ENCODE assay signal across 8 cellular contexts in genomic region chr6:28447512-28447906, GRCh38. TPM values are rescaled to one million over a fixed set of nuclear protein-coding genes. Genes with fewer than 3 reads are reported as not detected.
A peak's percentile ranks its signal among the peaks of the same experiment; 100 is the strongest.
DNase-seq lines count a peak whose midpoint lies in the region; ATAC-seq, FAIRE-seq and TF ChIP-seq lines count a peak whose summit lies in the region.
"Not testable (repeated sequence)": the region's sequence is repeated elsewhere in the genome, so short reads cannot be mapped to it uniquely, and the experiment has no call there.
"Had no signal": no experiment of that assay in that cellular context is flagged by ENCODE, and none has a peak within 500 bp of the region (broad histone marks: within the 10 kb centered on the region; RNA-seq: fewer than 3 reads in every experiment).

No MANE protein-coding gene starts in this region.

- in situ Hi-C loops in mammary epithelial cell (cut with MboI; ENCODE audit: low sequenced_read_pairs in 2 of 2); HepG2 (cut with HindIII; ENCODE audit: extremely low pct_ligation_motif_present, low pct_unique_long_range_greater_than_20kb): not testable (repeated sequence)

- not testable (repeated sequence) for H2BK12ac ChIP-seq in H9 (ENCODE audit: insufficient read length, low read depth, low read length)

- intact Hi-C loops in activated naive CD4-positive, alpha-beta T cell treated with anti-CD3 and anti-CD28 coated beads for 36 hours (cut with micrococcal nuclease); mammary epithelial cell (cut with micrococcal nuclease); HepG2 (cut with micrococcal nuclease; ENCODE audit: unreplicated experiment): not testable (repeated sequence)

- not testable (repeated sequence) for TF ChIP-seq EP300 in SK-N-SH (IDR thresholded peaks at IDR 0.05; ENCODE audit: borderline replicate concordance in 1 of 2, low read depth in 1 of 2, low read length in 1 of 2); HepG2 (IDR thresholded peaks at IDR 0.05; ENCODE audit: low read depth in 2 of 2, low read length in 2 of 2); HepG2 (CRISPR knock-in tag; IDR thresholded peaks at IDR 0.05; ENCODE audit: borderline replicate concordance)

- H3K9ac ChIP-seq in H9 (ENCODE audit: extremely low read depth, insufficient read length, low read length): peak overlapping the region; percentile 70
- H3K9ac ChIP-seq in SK-N-SH; mammary epithelial cell (ENCODE audit: insufficient read depth, low read length); HepG2 (ENCODE audit: insufficient read depth, low read depth, low read length): not testable (repeated sequence)

- H3K4me3 Mint-ChIP-seq in H9: peak overlapping the region; percentile 92 to 93
- H3K4me3 Mint-ChIP-seq in activated naive CD4-positive, alpha-beta T cell treated with anti-CD3 and anti-CD28 coated beads for 36 hours: peak overlapping the region; percentile 80

- H3K9me2 ChIP-seq in SK-N-SH: not testable (repeated sequence)

- dilution Hi-C loops in mammary epithelial cell (cut with HindIII; ENCODE audit: low sequenced_read_pairs): not testable (repeated sequence)

- H3K4me3 ChIP-seq in SK-N-SH (ENCODE audit: low read depth in 2 of 2, low read length in 1 of 2): peak overlapping the region; percentile 69 to 70
- peak overlapping the region; percentile 50 to 58 (median 52) for H3K4me3 ChIP-seq in mammary epithelial cell (replicated peaks in 1 of 3; ENCODE audit: insufficient read depth in 1 of 3, low read depth in 2 of 3, low read length in 3 of 3)
- H3K4me3 ChIP-seq in fibroblast of pulmonary artery (replicated peaks; ENCODE audit: low read depth, low read length): peak overlapping the region; percentile 57
- peak overlapping the region; percentile 37 to 64 (median 56); a peak in 4 of 6 replicates for H3K4me3 ChIP-seq in HepG2 (replicated peaks in 1 of 3; ENCODE audit: insufficient read depth in 1 of 3, low read depth in 2 of 3, low read length in 3 of 3)
- peak overlapping the region; percentile 70 for H3K4me3 ChIP-seq in osteoblast (ENCODE audit: insufficient read depth, low read length)

- H3K14ac ChIP-seq in H9 (ENCODE audit: insufficient read depth, low read length): not testable (repeated sequence)

- H3K27ac ChIP-seq in H9 (ENCODE audit: insufficient read length, low read depth, low read length); mammary epithelial cell (ENCODE audit: insufficient read depth, low read depth, low read length); HepG2 (ENCODE audit: extremely low read length, insufficient read depth, low read length); osteoblast (ENCODE audit: low read depth, low read length): not testable (repeated sequence)
- H3K27ac ChIP-seq in SK-N-SH (ENCODE audit: low read depth in 2 of 2, low read length in 1 of 2): peak overlapping the region in 1 of 2 experiments; percentile 82; a peak in 2 of 4 replicates

- not testable (repeated sequence) for H4K20me1 ChIP-seq in H9 (ENCODE audit: control insufficient read depth, insufficient read depth, insufficient read length); SK-N-SH (ENCODE audit: insufficient read depth); mammary epithelial cell (ENCODE audit: insufficient read depth, low read length); HepG2 (ENCODE audit: insufficient read depth, low read length); osteoblast (ENCODE audit: insufficient read depth, low read length)

- H2BK120ac ChIP-seq in H9 (ENCODE audit: low read depth, low read length, poor library complexity, severe bottlenecking): not testable (repeated sequence)

- H3K36me3 ChIP-seq in SK-N-SH (replicated peaks in 1 of 2; ENCODE audit: control insufficient read depth in 1 of 2, insufficient read depth in 2 of 2, low read length in 1 of 2); mammary epithelial cell (ENCODE audit: insufficient read depth, low read length); HepG2 (replicated peaks in 1 of 2; ENCODE audit: control insufficient read depth in 1 of 2, insufficient read depth in 2 of 2, low read length in 2 of 2); osteoblast (ENCODE audit: insufficient read depth, low read length): not testable (repeated sequence)

- not testable (repeated sequence) for H3K79me1 ChIP-seq in H9 (ENCODE audit: insufficient read depth, low read depth, low read length, poor library complexity, severe bottlenecking)

- H3K79me2 ChIP-seq in H9 (ENCODE audit: insufficient read depth, low read length); SK-N-SH (ENCODE audit: insufficient read depth); mammary epithelial cell (ENCODE audit: insufficient read depth, low read length); HepG2 (ENCODE audit: insufficient read depth, low read length); osteoblast (ENCODE audit: insufficient read depth, low read length): not testable (repeated sequence)

- not testable (repeated sequence) for H2BK5ac ChIP-seq in H9 (ENCODE audit: insufficient read length, low read length)

- POLR2A ChIA-PET in SK-N-SH (lab: Yijun Ruan, JAX): interaction anchor here (0.7 kb wide), 1 partner anchor 193 kb away, joined by 6 read pairs; no protein-coding TSS in a partner anchor
- POLR2A ChIA-PET in HepG2 (lab: Yijun Ruan, JAX): not testable (repeated sequence)

- H4K91ac ChIP-seq in H9 (ENCODE audit: insufficient read length, low read depth, low read length): not testable (repeated sequence)

- H3K9me3 ChIP-seq in H9 (ENCODE audit: control insufficient read depth, low read depth, low read length); SK-N-SH; mammary epithelial cell (replicated peaks; ENCODE audit: insufficient read depth, low read length); HepG2 (ENCODE audit: low read length); osteoblast (ENCODE audit: low read depth, low read length): not testable (repeated sequence)

- H3K9me3 Mint-ChIP-seq in H9; activated naive CD4-positive, alpha-beta T cell treated with anti-CD3 and anti-CD28 coated beads for 36 hours: not testable (repeated sequence)

- H3K4me2 ChIP-seq in H9 (ENCODE audit: insufficient read depth, insufficient read length, low read length) (peak overlapping the region; percentile 87), SK-N-SH (peak overlapping the region; percentile 75), mammary epithelial cell (ENCODE audit: insufficient read depth, low read depth, low read length) (peak overlapping the region; percentile 95), HepG2 (ENCODE audit: low read depth, low read length) (peak overlapping the region; percentile 60), osteoblast (ENCODE audit: insufficient read depth, low read length) (peak overlapping the region; percentile 75)

- H3T11ph ChIP-seq in H9 (ENCODE audit: low read length): not testable (repeated sequence)

- not testable (repeated sequence) for H3K27ac Mint-ChIP-seq in H9; activated naive CD4-positive, alpha-beta T cell treated with anti-CD3 and anti-CD28 coated beads for 36 hours

- not testable (repeated sequence) for H4K8ac ChIP-seq in H9 (replicated peaks; ENCODE audit: insufficient read length, low read depth, low read length)

- DNase-seq in H9; SK-N-SH; activated naive CD4-positive, alpha-beta T cell treated with anti-CD3 and anti-CD28 coated beads for 36 hours; mammary epithelial cell; fibroblast of pulmonary artery (ENCODE audit: low read depth); HepG2 (ENCODE audit: low spot score); osteoblast (ENCODE audit: insufficient read length, low spot score, missing footprints): not testable (repeated sequence)

- H2AK5ac ChIP-seq in H9 (ENCODE audit: insufficient read length, low read length): not testable (repeated sequence)

- FAIRE-seq in HepG2 (lab: Jason Lieb, UNC): peak; percentile 30

- H2BK15ac ChIP-seq in H9 (ENCODE audit: low read depth, low read length): not testable (repeated sequence)

- H3K23me2 ChIP-seq in H9 (ENCODE audit: insufficient read length, low read depth, low read length, poor library complexity, severe bottlenecking): not testable (repeated sequence)

- H3K27me3 ChIP-seq in H9 (ENCODE audit: insufficient read depth, low read length); SK-N-SH (ENCODE audit: insufficient read depth); mammary epithelial cell (ENCODE audit: insufficient read depth, low read length); osteoblast (ENCODE audit: insufficient read depth, low read length): not testable (repeated sequence)
- H3K27me3 ChIP-seq in HepG2 (ENCODE audit: control insufficient read depth in 1 of 2, insufficient read depth in 2 of 2, low read length in 2 of 2): peaks cover 0 to 14% of the 10 kb centered on the region in 2 experiments; a peak in 2 of 5 replicates

- H4K5ac ChIP-seq in H9 (ENCODE audit: insufficient read length, low read depth, low read length): not testable (repeated sequence)

- H3K18ac ChIP-seq in H9 (ENCODE audit: insufficient read length, low read depth, low read length): not testable (repeated sequence)

- TF ChIP-seq POLR2A in HepG2 (IDR thresholded peaks at IDR 0.05; ENCODE audit: insufficient read depth in 1 of 2, low read depth in 2 of 2, low read length in 2 of 2): not testable (repeated sequence)

- not testable (repeated sequence) for BruUV-seq in mammary epithelial cell (replicated peaks; lab: Mats Ljungman, UMichigan); HepG2 (replicated peaks; lab: Mats Ljungman, UMichigan)

- not testable (repeated sequence) for H3K36me3 Mint-ChIP-seq in H9 (ENCODE audit: insufficient read depth in 1 of 3, low read depth in 3 of 3); activated naive CD4-positive, alpha-beta T cell treated with anti-CD3 and anti-CD28 coated beads for 36 hours (ENCODE audit: low read depth)

- not testable (repeated sequence) for H3F3A ChIP-seq in SK-N-SH (replicated peaks; ENCODE audit: insufficient read depth)

- not testable (repeated sequence) for H3K4ac ChIP-seq in H9 (ENCODE audit: low read depth, low read length)

- H2AFZ ChIP-seq in H9 (ENCODE audit: low read length): peak overlapping the region; percentile 98
- H2AFZ ChIP-seq in SK-N-SH (ENCODE audit: low read depth): peak overlapping the region; percentile 92
- peak overlapping the region; percentile 96 for H2AFZ ChIP-seq in mammary epithelial cell (ENCODE audit: low read depth, low read length)
- H2AFZ ChIP-seq in HepG2 (ENCODE audit: low read length): not testable (repeated sequence)
- peak overlapping the region; percentile 88 for H2AFZ ChIP-seq in osteoblast (ENCODE audit: low read length)

- H3K4me1 ChIP-seq in H9 (ENCODE audit: insufficient read depth, low read length); SK-N-SH (ENCODE audit: control insufficient read depth in 1 of 2, insufficient read depth in 2 of 2, low read depth in 1 of 2, low read length in 1 of 2); HepG2 (ENCODE audit: insufficient read depth, low read length); osteoblast (ENCODE audit: insufficient read depth, low read length): not testable (repeated sequence)
- H3K4me1 ChIP-seq in mammary epithelial cell (ENCODE audit: insufficient read depth, low read length): peaks cover 13% of the 10 kb centered on the region

- CTCF ChIA-PET in SK-N-SH (lab: Yijun Ruan, JAX): interaction anchor here (1.4 kb wide), 1 partner anchor 14 kb away, joined by 3 read pairs; no protein-coding TSS in a partner anchor
- CTCF ChIA-PET in activated naive CD4-positive, alpha-beta T cell treated with anti-CD3 and anti-CD28 coated beads for 36 hours (lab: Charles Lee): interaction anchor here (1.4 kb wide), 1 partner anchor 18 kb away, joined by 4 read pairs; no protein-coding TSS in a partner anchor
- CTCF ChIA-PET in mammary epithelial cell (lab: Charles Lee; ENCODE audit: low non-redundant PET); HepG2 (lab: Yijun Ruan, JAX; ENCODE audit: low intra/inter-chr PET ratio, low total read pairs): not testable (repeated sequence)

- H3K4me1 Mint-ChIP-seq in H9: not testable (repeated sequence)
- peaks cover 39% of the 10 kb centered on the region for H3K4me1 Mint-ChIP-seq in activated naive CD4-positive, alpha-beta T cell treated with anti-CD3 and anti-CD28 coated beads for 36 hours (ENCODE audit: low read depth)

- H3K27me3 Mint-ChIP-seq in H9 (ENCODE audit: low read depth): not testable (repeated sequence)
- H3K27me3 Mint-ChIP-seq in activated naive CD4-positive, alpha-beta T cell treated with anti-CD3 and anti-CD28 coated beads for 36 hours (ENCODE audit: low read depth): peaks cover 24% of the 10 kb centered on the region

- not testable (repeated sequence) for H2BK20ac ChIP-seq in H9 (ENCODE audit: low read depth, low read length, poor library complexity, severe bottlenecking)

- H3K23ac ChIP-seq in H9 (ENCODE audit: insufficient read length, low read depth, low read length): not testable (repeated sequence)

- H3K56ac ChIP-seq in H9 (ENCODE audit: insufficient read length, low read depth, low read length): not testable (repeated sequence)

- TF ChIP-seq RAD21 in SK-N-SH (IDR thresholded peaks at IDR 0.05; ENCODE audit: low read length); HepG2 (CRISPR knock-in tag; IDR thresholded peaks at IDR 0.05): not testable (repeated sequence)

- TF ChIP-seq CTCF in H9 (conservative IDR thresholded peaks at IDR 0.05); SK-N-SH (IDR thresholded peaks at IDR 0.05); mammary epithelial cell (conservative IDR thresholded peaks at IDR 0.05 in 1 of 2, IDR thresholded peaks at IDR 0.05 in 1 of 2; ENCODE audit: extremely low read depth in 1 of 2, insufficient read depth in 1 of 2, low read depth in 1 of 2, low read length in 2 of 2); fibroblast of pulmonary artery (IDR thresholded peaks at IDR 0.05; ENCODE audit: low read length, missing control alignments); HepG2 (CRISPR knock-in tag; IDR thresholded peaks at IDR 0.05); osteoblast (IDR thresholded peaks at IDR 0.05; ENCODE audit: extremely low read depth, low read depth, low read length): not testable (repeated sequence)

- ATAC-seq in HepG2: not testable (repeated sequence)

RNA-seq across cellular contexts. Expression of gene ZSCAN23, which starts 4.2 kb away (rescaled TPM):
- 2.9 and 4.1 TPM in 2 replicates for total RNA-seq in H9 (2021)
- 2.0 and 2.1 TPM in 2 replicates for polyA plus RNA-seq in SK-N-SH (2012; rRNA removed)
- 1.5 and 1.6 TPM in 2 replicates for polyA plus RNA-seq in SK-N-SH (2012; cell fraction: cytosol; rRNA removed)
- polyA plus RNA-seq in SK-N-SH (2012; cell fraction: nucleus; rRNA removed): 2.8 and 4.1 TPM in 2 replicates
- 1 to 10 TPM; 1.7 to 2.0 TPM for total RNA-seq in activated naive CD4-positive, alpha-beta T cell treated with anti-CD3 and anti-CD28 coated beads for 36 hours
- 1 to 10 TPM; 4.2 to 7.2 TPM for total RNA-seq in mammary epithelial cell
- 0.91 TPM for polyA plus RNA-seq in mammary epithelial cell
- 1.2 TPM for polyA minus RNA-seq in mammary epithelial cell
- 0.91 and 1.2 TPM in 2 replicates for total RNA-seq in HepG2 (2016; rRNA removed; fragmentation: Illumina TruSeq; extraction: Trizol)
- not detected in 2 replicates for total RNA-seq in HepG2 (2016; cell fraction: cytosol; rRNA removed; fragmentation: Illumina TruSeq; extraction: Trizol; ENCODE audit: low read depth)
- 0.86 and 1.2 TPM in 2 replicates for total RNA-seq in HepG2 (2016; cell fraction: insoluble cytoplasmic fraction; rRNA removed; fragmentation: Illumina TruSeq; extraction: Trizol)
- 0.71 and 0.79 TPM in 2 replicates for total RNA-seq in HepG2 (2016; cell fraction: membrane; rRNA removed; fragmentation: Illumina TruSeq; extraction: Trizol)
- total RNA-seq in HepG2 (2016; cell fraction: nucleus; rRNA removed; fragmentation: Illumina TruSeq; extraction: Trizol): 4.0 and 4.2 TPM in 2 replicates
- polyA plus RNA-seq in HepG2 (2011; rRNA removed): 0.29 and 0.35 TPM in 2 replicates
- polyA plus RNA-seq in HepG2 (2011; cell fraction: cytosol; rRNA removed): 0.05 and 0.21 TPM in 2 replicates
- polyA plus RNA-seq in HepG2 (2011; cell fraction: nucleus; rRNA removed): 0.53 and 1.4 TPM in 2 replicates
- 0.27 and 0.76 TPM in 2 replicates for polyA plus RNA-seq in HepG2 (2012)
- polyA plus RNA-seq in HepG2 (2016; cell fraction: cytosol; fragmentation: Illumina TruSeq; extraction: Trizol; ENCODE audit: low read depth): not detected in 2 replicates
- 0.39 and 0.53 TPM in 2 replicates for polyA plus RNA-seq in HepG2 (2016; cell fraction: insoluble cytoplasmic fraction; fragmentation: Illumina TruSeq; extraction: Trizol; ENCODE audit: low read depth)
- polyA plus RNA-seq in HepG2 (2016; cell fraction: membrane; fragmentation: Illumina TruSeq; extraction: Trizol; ENCODE audit: low read depth): not detected in 2 replicates
- 1.2 and 1.4 TPM in 2 replicates for polyA plus RNA-seq in HepG2 (2016; cell fraction: nucleus; fragmentation: Illumina TruSeq; extraction: Trizol; ENCODE audit: insufficient read depth, low read depth)
- polyA minus RNA-seq in HepG2 (2011; rRNA and poly(A)+ RNA removed; ENCODE audit: low replicate concordance): 0.52 TPM in 1 of 2 replicates, not detected in the other
- 0.59 TPM in 1 of 2 replicates, not detected in the other for polyA minus RNA-seq in HepG2 (2011; cell fraction: cytosol; rRNA and poly(A)+ RNA removed)
- polyA minus RNA-seq in HepG2 (2011; cell fraction: nucleus; rRNA and poly(A)+ RNA removed): 4.2 and 5.8 TPM in 2 replicates
- 6.9 and 7.4 TPM in 2 replicates for total RNA-seq in osteoblast
- total RNA-seq: OCI-LY7 had no signal

RNA-seq across cellular contexts. Expression of gene ZSCAN12, which starts 48.0 kb away (rescaled TPM):
- total RNA-seq in H9 (2021): 12.6 and 12.7 TPM in 2 replicates
- polyA plus RNA-seq in SK-N-SH (2012; rRNA removed): 1.6 and 2.5 TPM in 2 replicates
- polyA plus RNA-seq in SK-N-SH (2012; cell fraction: cytosol; rRNA removed): 2.2 and 2.4 TPM in 2 replicates
- polyA plus RNA-seq in SK-N-SH (2012; cell fraction: nucleus; rRNA removed): 2.0 and 3.0 TPM in 2 replicates
- total RNA-seq in activated naive CD4-positive, alpha-beta T cell treated with anti-CD3 and anti-CD28 coated beads for 36 hours: 1 to 10 TPM; 4.4 to 4.7 TPM
- 1 to 10 TPM; 5.3 to 8.5 TPM for total RNA-seq in mammary epithelial cell
- 1.9 TPM for polyA plus RNA-seq in mammary epithelial cell
- 2.0 TPM for polyA minus RNA-seq in mammary epithelial cell
- total RNA-seq in HepG2 (2016; rRNA removed; fragmentation: Illumina TruSeq; extraction: Trizol): 8.9 and 9.8 TPM in 2 replicates
- total RNA-seq in HepG2 (2016; cell fraction: cytosol; rRNA removed; fragmentation: Illumina TruSeq; extraction: Trizol; ENCODE audit: low read depth): 1.8 and 2.1 TPM in 2 replicates
- total RNA-seq in HepG2 (2016; cell fraction: insoluble cytoplasmic fraction; rRNA removed; fragmentation: Illumina TruSeq; extraction: Trizol): 9.2 and 10.2 TPM in 2 replicates
- total RNA-seq in HepG2 (2016; cell fraction: membrane; rRNA removed; fragmentation: Illumina TruSeq; extraction: Trizol): 5.2 and 6.9 TPM in 2 replicates
- total RNA-seq in HepG2 (2016; cell fraction: nucleus; rRNA removed; fragmentation: Illumina TruSeq; extraction: Trizol): 13.4 and 13.6 TPM in 2 replicates
- 2.6 and 2.8 TPM in 2 replicates for polyA plus RNA-seq in HepG2 (2011; rRNA removed)
- 1.2 and 1.8 TPM in 2 replicates for polyA plus RNA-seq in HepG2 (2011; cell fraction: cytosol; rRNA removed)
- 2.9 and 3.3 TPM in 2 replicates for polyA plus RNA-seq in HepG2 (2011; cell fraction: nucleus; rRNA removed)
- 3.1 and 3.4 TPM in 2 replicates for polyA plus RNA-seq in HepG2 (2012)
- 0.46 and 0.64 TPM in 2 replicates for polyA plus RNA-seq in HepG2 (2016; cell fraction: cytosol; fragmentation: Illumina TruSeq; extraction: Trizol; ENCODE audit: low read depth)
- polyA plus RNA-seq in HepG2 (2016; cell fraction: insoluble cytoplasmic fraction; fragmentation: Illumina TruSeq; extraction: Trizol; ENCODE audit: low read depth): 5.0 and 5.2 TPM in 2 replicates
- 1.5 and 1.6 TPM in 2 replicates for polyA plus RNA-seq in HepG2 (2016; cell fraction: membrane; fragmentation: Illumina TruSeq; extraction: Trizol; ENCODE audit: low read depth)
- 9.9 and 11.0 TPM in 2 replicates for polyA plus RNA-seq in HepG2 (2016; cell fraction: nucleus; fragmentation: Illumina TruSeq; extraction: Trizol; ENCODE audit: insufficient read depth, low read depth)
- polyA minus RNA-seq in HepG2 (2011; rRNA and poly(A)+ RNA removed; ENCODE audit: low replicate concordance): 2.4 and 4.9 TPM in 2 replicates
- 1.5 and 2.7 TPM in 2 replicates for polyA minus RNA-seq in HepG2 (2011; cell fraction: cytosol; rRNA and poly(A)+ RNA removed)
- polyA minus RNA-seq in HepG2 (2011; cell fraction: nucleus; rRNA and poly(A)+ RNA removed): 21.4 and 24.7 TPM in 2 replicates
- total RNA-seq in osteoblast: 8.3 and 10.1 TPM in 2 replicates
